1 cellular context compared by ENCODE assay signal in genomic region chr16:5042574-5043171, GRCh38.
A peak's percentile ranks its signal among the peaks of the same experiment; 100 is the strongest.
TF ChIP-seq lines count a peak whose summit lies in the region.

No MANE protein-coding gene starts in this region.

TF ChIP-seq in HepG2, 621 proteins besides CTCF, POLR2A, EP300 and RAD21 (continued from another document and continues in another):
- no peak for TF ChIP-seq MNT (IDR thresholded peaks at IDR 0.05)
- no peak for TF ChIP-seq KDM2A (CRISPR knock-in tag; IDR thresholded peaks at IDR 0.05; ENCODE audit: borderline replicate concordance, low read depth)
- no peak for TF ChIP-seq ESRRA (CRISPR knock-in tag; IDR thresholded peaks at IDR 0.05; ENCODE audit: low read depth)
- TF ChIP-seq NR2F6 (IDR thresholded peaks at IDR 0.05) = no peak
- no peak for TF ChIP-seq NR2F6 (CRISPR knock-in tag; IDR thresholded peaks at IDR 0.05)
- TF ChIP-seq ZNF503 (CRISPR knock-in tag; IDR thresholded peaks at IDR 0.05) = no peak
- 0 out of 2 replicates have a peak, but pooled peaks have one; percentile 41 for TF ChIP-seq ZNF761 (CRISPR knock-in tag; conservative IDR thresholded peaks at IDR 0.05)
- no peak for TF ChIP-seq IRX3 (CRISPR knock-in tag; IDR thresholded peaks at IDR 0.05; ENCODE audit: borderline replicate concordance, low read depth)
- no peak for TF ChIP-seq ZNF382 (CRISPR knock-in tag; IDR thresholded peaks at IDR 0.05; ENCODE audit: borderline replicate concordance)
- TF ChIP-seq KMT2B (CRISPR knock-in tag; IDR thresholded peaks at IDR 0.05) = no peak
- no peak for TF ChIP-seq THRA (CRISPR knock-in tag; IDR thresholded peaks at IDR 0.05; ENCODE audit: borderline replicate concordance)
- TF ChIP-seq ZNF121 (CRISPR knock-in tag; IDR thresholded peaks at IDR 0.05) = no peak
- no peak for TF ChIP-seq SRF (IDR thresholded peaks at IDR 0.05; ENCODE audit: low read depth, low read length)
- TF ChIP-seq ETV5 (CRISPR knock-in tag; IDR thresholded peaks at IDR 0.05; ENCODE audit: borderline replicate concordance) = peak; percentile 81; the same call in 1 of the 2 replicates
- no peak for TF ChIP-seq PREB (CRISPR knock-in tag; IDR thresholded peaks at IDR 0.05)
- TF ChIP-seq RBFOX2 (IDR thresholded peaks at IDR 0.05; ENCODE audit: low read depth, low read length) = no peak
- TF ChIP-seq ZFX (CRISPR knock-in tag; IDR thresholded peaks at IDR 0.05; ENCODE audit: low read depth) = 0 out of 2 replicates have a peak, but pooled peaks have one; percentile 29
- TF ChIP-seq PAX8 (CRISPR knock-in tag; IDR thresholded peaks at IDR 0.05; ENCODE audit: borderline replicate concordance) = no peak
- TF ChIP-seq IRF1 (CRISPR knock-in tag; IDR thresholded peaks at IDR 0.05; ENCODE audit: low read depth) = no peak
- TF ChIP-seq HINFP (CRISPR knock-in tag; IDR thresholded peaks at IDR 0.05; ENCODE audit: low read depth) = no peak
- TF ChIP-seq ZNF263 (CRISPR knock-in tag; IDR thresholded peaks at IDR 0.05) = peak; percentile 72; the same call in 1 of the 2 replicates
- TF ChIP-seq FLYWCH1 (CRISPR knock-in tag; IDR thresholded peaks at IDR 0.05) = no peak
- TF ChIP-seq HIVEP1 (CRISPR knock-in tag; IDR thresholded peaks at IDR 0.05) = no peak
- TF ChIP-seq ZNF512 (CRISPR knock-in tag; IDR thresholded peaks at IDR 0.05) = no peak
- peak; percentile 42 for TF ChIP-seq FOSL2 (CRISPR knock-in tag; IDR thresholded peaks at IDR 0.05)
- no peak for TF ChIP-seq PBX3 (CRISPR knock-in tag; IDR thresholded peaks at IDR 0.05; ENCODE audit: borderline replicate concordance)
- no peak for TF ChIP-seq ELF1 (CRISPR knock-in tag; IDR thresholded peaks at IDR 0.05)
- TF ChIP-seq PATZ1 (CRISPR knock-in tag; IDR thresholded peaks at IDR 0.05) = peak; percentile 52; the same call in 1 of the 2 replicates
- peak; percentile 12; the same call in 1 of the 2 replicates for TF ChIP-seq ZFY (CRISPR knock-in tag; IDR thresholded peaks at IDR 0.05)
- TF ChIP-seq JUND (CRISPR knock-in tag; IDR thresholded peaks at IDR 0.05) = no peak
- no peak for TF ChIP-seq RBM39 (IDR thresholded peaks at IDR 0.05; ENCODE audit: low read depth, low read length, poor library complexity, severe bottlenecking)
- no peak for TF ChIP-seq ZNF160 (CRISPR knock-in tag; IDR thresholded peaks at IDR 0.05)
- TF ChIP-seq FOXP1 (IDR thresholded peaks at IDR 0.05) = no peak
- no peak for TF ChIP-seq FOXP1 (CRISPR knock-in tag; IDR thresholded peaks at IDR 0.05)
- no peak for TF ChIP-seq MIER3 (CRISPR knock-in tag; IDR thresholded peaks at IDR 0.05; ENCODE audit: borderline replicate concordance)
- TF ChIP-seq MAX (IDR thresholded peaks at IDR 0.05) = no peak
- no peak for TF ChIP-seq ARID2 (CRISPR knock-in tag; IDR thresholded peaks at IDR 0.05; ENCODE audit: borderline replicate concordance)
- no peak for TF ChIP-seq AHDC1 (CRISPR knock-in tag; IDR thresholded peaks at IDR 0.05; ENCODE audit: borderline replicate concordance)
- no peak for TF ChIP-seq IKZF4 (CRISPR knock-in tag; IDR thresholded peaks at IDR 0.05; ENCODE audit: borderline replicate concordance, low read depth, not compliant biosample characterization)
- TF ChIP-seq MEIS2 (CRISPR knock-in tag; IDR thresholded peaks at IDR 0.05) = no peak
- no peak for TF ChIP-seq MXD3 (CRISPR knock-in tag; IDR thresholded peaks at IDR 0.05)
